Comparison of ENCODE assay signal across 9 cellular contexts in the genomic region with DNA sequence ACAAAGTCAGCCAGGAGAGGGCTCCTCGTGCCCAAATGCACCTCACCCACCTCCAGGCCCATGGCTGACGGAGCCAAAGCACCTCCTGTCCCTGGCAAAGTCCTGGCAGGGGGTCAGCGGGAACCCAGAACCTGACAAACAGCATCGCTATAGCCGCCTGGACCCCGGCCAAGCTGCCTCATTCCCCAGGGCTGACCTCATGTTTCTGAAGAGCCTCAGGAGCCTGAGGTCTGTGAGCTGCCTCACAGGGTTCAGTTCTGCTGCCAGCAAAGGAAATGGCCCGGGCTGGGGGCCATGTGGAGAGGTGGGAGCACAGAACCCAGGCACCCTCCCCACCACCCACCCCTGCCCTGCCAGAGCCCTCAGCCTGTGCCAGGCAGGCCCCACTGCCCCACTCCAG. TPM values are rescaled to one million over a fixed set of nuclear protein-coding genes. Genes with fewer than 3 reads are reported as not detected.
A peak's percentile ranks its signal among the peaks of the same experiment; 100 is the strongest.
DNase-seq lines count a peak whose midpoint lies in the region; ATAC-seq and TF ChIP-seq lines count a peak whose summit lies in the region.
"Had no signal": no experiment of that assay in that cellular context is flagged by ENCODE, and none has a peak within 500 bp of the region (broad histone marks: within the 10 kb centered on the region; RNA-seq: fewer than 3 reads in every experiment).

No MANE protein-coding gene starts in this region.

- intact Hi-C loops in CD8-positive, alpha-beta T cell (cut with DNase I, micrococcal nuclease): loop anchor here in 1 of 2 experiments (10.0 kb wide), 1 partner anchor 451 kb away; no protein-coding TSS in a partner anchor

- TF ChIP-seq EP300 in tibial nerve (IDR thresholded peaks at IDR 0.05): no peak

- ATAC-seq in lung (ENCODE audit: insufficient read depth, low FRiP score) (peak; percentile 21), HG02970 (IDR thresholded peaks at IDR 0.05; ENCODE audit: low FRiP score, unreplicated experiment) (no peak)
- no peak for ATAC-seq in CD8-positive, alpha-beta T cell

- peaks cover 2% of the 10 kb centered on the region for H3K27me3 Mint-ChIP-seq in chondrocyte (ENCODE audit: low read depth)
- no peaks in the 10 kb centered on the region for H3K27me3 Mint-ChIP-seq in CD8-positive, alpha-beta T cell (ENCODE audit: low read depth)

- CTCF ChIA-PET in CD8-positive, alpha-beta T cell (lab: Charles Lee): no interaction called here

- no peak for TF ChIP-seq POLR2A in tibial nerve (IDR thresholded peaks at IDR 0.05)

- H3K9me3 ChIP-seq in MG63 (no peaks in the 10 kb centered on the region), lung (ENCODE audit: control insufficient read depth in 2 of 2, insufficient read depth in 1 of 2, low read length in 1 of 2) (no peaks in the 10 kb centered on the region), tibial nerve (no peaks in the 10 kb centered on the region)
- H3K9me3 ChIP-seq in CD8-positive, alpha-beta T cell (ENCODE audit: low read length): no peaks in the 10 kb centered on the region

- WGBS in lung, 2 donors: 37 to 71% methylated on average over 7 of the region's 7 CpGs
- WGBS in tibial nerve, 2 donors: 40 to 45% methylated on average over 1 to 7 of the region's 7 CpGs

- H3K4me3 Mint-ChIP-seq in chondrocyte (ENCODE audit: unreplicated experiment): no peak overlapping the region
- no peak overlapping the region for H3K4me3 Mint-ChIP-seq in CD8-positive, alpha-beta T cell

- H3K27me3 ChIP-seq in MG63: no peaks in the 10 kb centered on the region
- H3K27me3 ChIP-seq in lung (ENCODE audit: control insufficient read depth, insufficient read depth): no peaks in the 10 kb centered on the region
- H3K27me3 ChIP-seq in tibial nerve: no peaks in the 10 kb centered on the region
- H3K27me3 ChIP-seq in CD8-positive, alpha-beta T cell (ENCODE audit: insufficient read depth, low read length): no peaks in the 10 kb centered on the region

- POLR2A ChIA-PET in CD8-positive, alpha-beta T cell (lab: Charles Lee): no interaction called here

- peak overlapping the region; percentile 93 for H3K27ac Mint-ChIP-seq in chondrocyte (ENCODE audit: unreplicated experiment)
- H3K27ac Mint-ChIP-seq in CD8-positive, alpha-beta T cell: no peak overlapping the region

- DNase-seq in AG20443 (ENCODE audit: low spot score) (peak; percentile 79), MG63 (peak; percentile 97), chondrocyte (ENCODE audit: low spot score) (no peak), lung (ENCODE audit: low spot score) (peak; percentile 90), tibial nerve (ENCODE audit: low spot score in 2 of 2) (no peak)
- DNase-seq in CD8-positive, alpha-beta T cell: no peak
- no peak for DNase-seq in activated naive CD4-positive, alpha-beta T cell treated with Interleukin-2 at 50 U/mL for 16 hours
- DNase-seq: erythroblast had no signal

- H3K4me1 ChIP-seq in lung (ENCODE audit: control insufficient read depth in 2 of 2, insufficient read depth in 2 of 2, low read length in 2 of 2) (peaks cover 0 to 8% of the 10 kb centered on the region in 2 donors), tibial nerve (peaks cover 0 to 32% (median 5%) of the 10 kb centered on the region in 4 donors)
- peaks cover 3% of the 10 kb centered on the region for H3K4me1 ChIP-seq in CD8-positive, alpha-beta T cell (ENCODE audit: insufficient read depth, low read length)

- H3K36me3 Mint-ChIP-seq in chondrocyte (ENCODE audit: low read depth): no peaks in the 10 kb centered on the region
- no peaks in the 10 kb centered on the region for H3K36me3 Mint-ChIP-seq in CD8-positive, alpha-beta T cell

- peaks cover 54% of the 10 kb centered on the region for H3K4me1 Mint-ChIP-seq in chondrocyte (ENCODE audit: low read depth)
- no peaks in the 10 kb centered on the region for H3K4me1 Mint-ChIP-seq in CD8-positive, alpha-beta T cell (ENCODE audit: low read depth)

- H3K36me3 ChIP-seq in MG63: no peaks in the 10 kb centered on the region
- H3K36me3 ChIP-seq in lung (ENCODE audit: control insufficient read depth in 2 of 2, insufficient read depth in 2 of 2, low read length in 2 of 2): no peaks in the 10 kb centered on the region
- H3K36me3 ChIP-seq in tibial nerve: no peaks in the 10 kb centered on the region
- no peaks in the 10 kb centered on the region for H3K36me3 ChIP-seq in CD8-positive, alpha-beta T cell (ENCODE audit: insufficient read depth, low read length)

- H3K4me3 ChIP-seq in MG63: no peak overlapping the region
- H3K4me3 ChIP-seq in lung: no peak overlapping the region
- no peak overlapping the region for H3K4me3 ChIP-seq in tibial nerve
- no peak overlapping the region for H3K4me3 ChIP-seq in CD8-positive, alpha-beta T cell (ENCODE audit: low read depth, low read length)

- H3K9me3 Mint-ChIP-seq in chondrocyte (ENCODE audit: low read depth): no peaks in the 10 kb centered on the region
- H3K9me3 Mint-ChIP-seq in CD8-positive, alpha-beta T cell: no peaks in the 10 kb centered on the region

- TF ChIP-seq CTCF in chondrocyte (IDR thresholded peaks at IDR 0.05) (peak; percentile 38), lung (IDR thresholded peaks at IDR 0.05; ENCODE audit: control extremely low read depth, extremely low read depth) (no peak), tibial nerve (IDR thresholded peaks at IDR 0.05) (no peak)
- no peak for TF ChIP-seq CTCF in CD8-positive, alpha-beta T cell (IDR thresholded peaks at IDR 0.05)

- H3K27ac ChIP-seq in lung (ENCODE audit: low read depth in 1 of 2, low read length in 1 of 2): peak overlapping the region; percentile 81 to 86
- peak overlapping the region in 1 of 4 donors; percentile 49 for H3K27ac ChIP-seq in tibial nerve
- no peak overlapping the region for H3K27ac ChIP-seq in CD8-positive, alpha-beta T cell (ENCODE audit: low read depth, low read length)

RNA-seq across cellular contexts. Expression of gene NANOS1, which starts 4.2 kb away (rescaled TPM):
- 10.2 and 11.3 TPM in 2 replicates for total RNA-seq in MG63 (2014; rRNA removed; shearing (Covaris generic); ENCODE audit: low replicate concordance)
- 3.8 to 9.7 TPM (median 4.5 TPM) in 3 replicates for total RNA-seq in chondrocyte
- under 1 TPM; 0.74 to 0.91 TPM for total RNA-seq in lung
- polyA plus RNA-seq in lung: 1 to 10 TPM in 1 of 2 donors, under 1 TPM in 1; 0.73 to 1.4 TPM
- total RNA-seq in tibial nerve: 1 to 10 TPM; 4.8 to 9.4 (median 6.0) TPM
- under 1 TPM; 0.41 to 0.50 TPM for total RNA-seq in CD8-positive, alpha-beta T cell

RNA-seq across cellular contexts. Expression of gene EIF3A, which starts 55.3 kb away (rescaled TPM):
- total RNA-seq in MG63 (2014; rRNA removed; shearing (Covaris generic); ENCODE audit: low replicate concordance): 31.1 and 54.9 TPM in 2 replicates
- total RNA-seq in chondrocyte: 121 to 136 TPM (median 134 TPM) in 3 replicates
- total RNA-seq in lung: 100 to 1,000 TPM; 101 TPM
- polyA plus RNA-seq in lung: 10 to 100 TPM; 37.1 to 60.4 TPM
- total RNA-seq in tibial nerve: 10 to 100 TPM; 78.8 to 95.4 (median 94.8) TPM
- 100 to 1,000 TPM; 121 to 128 TPM for total RNA-seq in CD8-positive, alpha-beta T cell

Comparison
In these comparisons a context has a peak if more than half of its experiments do, and no peak if none do; other contexts are left out.
1. DNase-seq: peak in AG20443 (single experiment), MG63 (single experiment) and lung (single experiment); none in chondrocyte (single experiment), tibial nerve (0 of 2), CD8-positive, alpha-beta T cell (0 of 7) and activated naive CD4-positive, alpha-beta T cell treated with Interleukin-2 at 50 U/mL for 16 hours (single experiment).